Comparison of ENCODE assay signal across 12 cellular contexts in the genomic region with DNA sequence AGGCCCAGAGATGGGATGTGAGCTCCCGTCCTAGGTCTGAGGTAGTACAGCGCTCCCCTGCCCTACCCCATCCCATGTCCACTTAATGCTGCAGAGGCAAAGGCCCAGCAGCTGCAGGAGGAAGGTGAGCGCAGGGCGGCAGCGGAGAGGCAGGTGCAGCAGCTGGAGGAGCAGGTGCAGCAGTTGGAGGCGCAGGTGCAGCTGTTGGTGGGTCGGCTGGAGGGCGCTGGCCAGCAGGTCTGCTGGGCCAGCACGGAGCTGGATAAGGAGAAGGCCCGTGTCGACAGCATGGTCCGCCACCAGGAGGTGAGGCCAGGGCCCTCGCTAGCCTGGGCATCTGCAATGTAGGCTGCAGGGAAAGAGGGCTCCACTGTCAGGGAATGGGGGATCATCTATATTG.
"Had no signal": no experiment of that assay in that cellular context is flagged by ENCODE, and none has a peak within 500 bp of the region (broad histone marks: within the 10 kb centered on the region; RNA-seq: fewer than 3 reads in every experiment).

No MANE protein-coding gene starts in this region.

- DNase-seq: activated effector memory CD4-positive, alpha-beta T cell treated with Interleukin-2 at 50 U/mL for 16 hours; activated T-cell treated with anti-CD3 and anti-CD28 coated beads, Interleukin-2, amount 50 U/mL, for 1 hour; amniotic stem cell; body of pancreas; central memory CD4-positive, alpha-beta T cell; cortex of kidney; effector memory CD8-positive, alpha-beta T cell; kidney; retina; stimulated activated CD4-positive, alpha-beta T cell treated with anti-CD3 and anti-CD28 coated beads, Interleukin-15, amount 100 ng/mL, for 24 hours; stimulated activated CD4-positive, alpha-beta T cell treated with anti-CD3 and anti-CD28 coated beads, Interleukin-4, amount 100 ng/mL, for 4 hours; thyroid gland had no signal
